In the genomic region with DNA sequence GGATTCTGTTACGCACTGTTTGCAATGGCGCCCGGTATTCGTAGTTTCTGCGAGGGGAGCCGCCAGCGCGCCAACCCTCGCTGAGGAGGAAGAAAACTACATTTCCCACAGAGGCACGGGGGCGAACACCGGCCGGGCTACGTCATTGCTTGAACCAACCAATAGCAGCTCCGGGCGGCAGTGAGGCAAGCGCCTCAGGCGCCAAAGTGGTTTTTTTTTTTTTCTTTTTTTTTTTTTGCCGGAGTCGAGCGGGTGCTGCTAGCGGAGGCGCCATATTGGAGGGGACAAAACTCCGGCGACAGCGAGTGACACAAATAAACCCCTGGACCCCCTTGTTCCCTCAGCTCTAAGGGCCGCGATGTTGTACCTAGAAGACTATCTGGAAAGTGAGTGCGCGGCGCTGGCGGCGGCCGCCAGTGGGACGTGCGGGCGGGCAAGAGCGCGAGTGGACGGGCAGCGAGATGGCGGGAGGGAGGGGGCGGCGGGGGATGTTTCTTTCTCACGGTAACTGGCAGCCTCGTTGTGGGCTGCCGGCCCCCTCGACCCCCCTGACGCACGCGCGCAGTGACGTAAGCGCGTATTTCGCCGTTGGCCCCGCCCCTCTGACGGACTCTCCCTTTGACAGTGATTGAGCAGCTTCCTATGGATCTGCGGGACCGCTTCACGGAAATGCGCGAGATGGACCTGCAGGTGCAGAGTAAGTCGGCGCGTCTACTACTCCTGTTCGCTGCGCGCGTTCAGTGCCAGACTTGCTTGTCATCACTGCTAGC, we compare ENCODE assay signal across 1 cellular context.
TF ChIP-seq lines count a peak whose summit lies in the region.

A gene with protein sequence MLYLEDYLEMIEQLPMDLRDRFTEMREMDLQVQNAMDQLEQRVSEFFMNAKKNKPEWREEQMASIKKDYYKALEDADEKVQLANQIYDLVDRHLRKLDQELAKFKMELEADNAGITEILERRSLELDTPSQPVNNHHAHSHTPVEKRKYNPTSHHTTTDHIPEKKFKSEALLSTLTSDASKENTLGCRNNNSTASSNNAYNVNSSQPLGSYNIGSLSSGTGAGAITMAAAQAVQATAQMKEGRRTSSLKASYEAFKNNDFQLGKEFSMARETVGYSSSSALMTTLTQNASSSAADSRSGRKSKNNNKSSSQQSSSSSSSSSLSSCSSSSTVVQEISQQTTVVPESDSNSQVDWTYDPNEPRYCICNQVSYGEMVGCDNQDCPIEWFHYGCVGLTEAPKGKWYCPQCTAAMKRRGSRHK (plus strand): TSS at position 239 of the 770 bp plus-strand sequence. CDS start 120 bp downstream, at position 359.

TF ChIP-seq in HEK293, 187 proteins besides CTCF, POLR2A, EP300 and RAD21 (continued from another document and continues in another):
- TF ChIP-seq, protein P1, sequence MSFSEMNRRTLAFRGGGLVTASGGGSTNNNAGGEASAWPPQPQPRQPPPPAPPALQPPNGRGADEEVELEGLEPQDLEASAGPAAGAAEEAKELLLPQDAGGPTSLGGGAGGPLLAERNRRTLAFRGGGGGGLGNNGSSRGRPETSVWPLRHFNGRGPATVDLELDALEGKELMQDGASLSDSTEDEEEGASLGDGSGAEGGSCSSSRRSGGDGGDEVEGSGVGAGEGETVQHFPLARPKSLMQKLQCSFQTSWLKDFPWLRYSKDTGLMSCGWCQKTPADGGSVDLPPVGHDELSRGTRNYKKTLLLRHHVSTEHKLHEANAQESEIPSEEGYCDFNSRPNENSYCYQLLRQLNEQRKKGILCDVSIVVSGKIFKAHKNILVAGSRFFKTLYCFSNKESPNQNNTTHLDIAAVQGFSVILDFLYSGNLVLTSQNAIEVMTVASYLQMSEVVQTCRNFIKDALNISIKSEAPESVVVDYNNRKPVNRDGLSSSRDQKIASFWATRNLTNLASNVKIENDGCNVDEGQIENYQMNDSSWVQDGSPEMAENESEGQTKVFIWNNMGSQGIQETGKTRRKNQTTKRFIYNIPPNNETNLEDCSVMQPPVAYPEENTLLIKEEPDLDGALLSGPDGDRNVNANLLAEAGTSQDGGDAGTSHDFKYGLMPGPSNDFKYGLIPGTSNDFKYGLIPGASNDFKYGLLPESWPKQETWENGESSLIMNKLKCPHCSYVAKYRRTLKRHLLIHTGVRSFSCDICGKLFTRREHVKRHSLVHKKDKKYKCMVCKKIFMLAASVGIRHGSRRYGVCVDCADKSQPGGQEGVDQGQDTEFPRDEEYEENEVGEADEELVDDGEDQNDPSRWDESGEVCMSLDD (tag by site-specific recombination; IDR thresholded peaks at IDR 0.05): no peak
- TF ChIP-seq, protein P2, sequence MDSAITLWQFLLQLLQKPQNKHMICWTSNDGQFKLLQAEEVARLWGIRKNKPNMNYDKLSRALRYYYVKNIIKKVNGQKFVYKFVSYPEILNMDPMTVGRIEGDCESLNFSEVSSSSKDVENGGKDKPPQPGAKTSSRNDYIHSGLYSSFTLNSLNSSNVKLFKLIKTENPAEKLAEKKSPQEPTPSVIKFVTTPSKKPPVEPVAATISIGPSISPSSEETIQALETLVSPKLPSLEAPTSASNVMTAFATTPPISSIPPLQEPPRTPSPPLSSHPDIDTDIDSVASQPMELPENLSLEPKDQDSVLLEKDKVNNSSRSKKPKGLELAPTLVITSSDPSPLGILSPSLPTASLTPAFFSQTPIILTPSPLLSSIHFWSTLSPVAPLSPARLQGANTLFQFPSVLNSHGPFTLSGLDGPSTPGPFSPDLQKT (IDR thresholded peaks at IDR 0.05; ENCODE audit: borderline replicate concordance, low read depth, low read length): no peak
- TF ChIP-seq ZNF76 (tag by site-specific recombination; IDR thresholded peaks at IDR 0.05; ENCODE audit: borderline replicate concordance, low read depth): peak; percentile 97
- TF ChIP-seq, protein P3, sequence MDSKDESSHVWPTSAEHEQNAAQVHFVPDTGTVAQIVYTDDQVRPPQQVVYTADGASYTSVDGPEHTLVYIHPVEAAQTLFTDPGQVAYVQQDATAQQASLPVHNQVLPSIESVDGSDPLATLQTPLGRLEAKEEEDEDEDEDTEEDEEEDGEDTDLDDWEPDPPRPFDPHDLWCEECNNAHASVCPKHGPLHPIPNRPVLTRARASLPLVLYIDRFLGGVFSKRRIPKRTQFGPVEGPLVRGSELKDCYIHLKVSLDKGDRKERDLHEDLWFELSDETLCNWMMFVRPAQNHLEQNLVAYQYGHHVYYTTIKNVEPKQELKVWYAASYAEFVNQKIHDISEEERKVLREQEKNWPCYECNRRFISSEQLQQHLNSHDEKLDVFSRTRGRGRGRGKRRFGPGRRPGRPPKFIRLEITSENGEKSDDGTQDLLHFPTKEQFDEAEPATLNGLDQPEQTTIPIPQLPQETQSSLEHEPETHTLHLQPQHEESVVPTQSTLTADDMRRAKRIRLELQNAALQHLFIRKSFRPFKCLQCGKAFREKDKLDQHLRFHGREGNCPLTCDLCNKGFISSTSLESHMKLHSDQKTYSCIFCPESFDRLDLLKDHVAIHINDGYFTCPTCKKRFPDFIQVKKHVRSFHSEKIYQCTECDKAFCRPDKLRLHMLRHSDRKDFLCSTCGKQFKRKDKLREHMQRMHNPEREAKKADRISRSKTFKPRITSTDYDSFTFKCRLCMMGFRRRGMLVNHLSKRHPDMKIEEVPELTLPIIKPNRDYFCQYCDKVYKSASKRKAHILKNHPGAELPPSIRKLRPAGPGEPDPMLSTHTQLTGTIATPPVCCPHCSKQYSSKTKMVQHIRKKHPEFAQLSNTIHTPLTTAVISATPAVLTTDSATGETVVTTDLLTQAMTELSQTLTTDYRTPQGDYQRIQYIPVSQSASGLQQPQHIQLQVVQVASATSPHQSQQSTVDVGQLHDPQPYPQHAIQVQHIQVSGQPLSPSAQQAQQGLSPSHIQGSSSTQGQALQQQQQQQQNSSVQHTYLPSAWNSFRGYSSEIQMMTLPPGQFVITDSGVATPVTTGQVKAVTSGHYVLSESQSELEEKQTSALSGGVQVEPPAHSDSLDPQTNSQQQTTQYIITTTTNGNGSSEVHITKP (tag by site-specific recombination; IDR thresholded peaks at IDR 0.05): no peak
- TF ChIP-seq ZNF133 (tag by site-specific recombination; IDR thresholded peaks at IDR 0.05): no peak
- no peak; the same call in 1 of the 2 replicates for TF ChIP-seq ZBTB8A (tag by site-specific recombination; IDR thresholded peaks at IDR 0.05)
- TF ChIP-seq OSR2 (tag by site-specific recombination; IDR thresholded peaks at IDR 0.05): 0 out of 2 replicates have a peak, but pooled peaks have one; percentile 22
- no peak for TF ChIP-seq ZNF654 (tag by site-specific recombination; IDR thresholded peaks at IDR 0.05; ENCODE audit: low read depth)
- TF ChIP-seq, protein P4, sequence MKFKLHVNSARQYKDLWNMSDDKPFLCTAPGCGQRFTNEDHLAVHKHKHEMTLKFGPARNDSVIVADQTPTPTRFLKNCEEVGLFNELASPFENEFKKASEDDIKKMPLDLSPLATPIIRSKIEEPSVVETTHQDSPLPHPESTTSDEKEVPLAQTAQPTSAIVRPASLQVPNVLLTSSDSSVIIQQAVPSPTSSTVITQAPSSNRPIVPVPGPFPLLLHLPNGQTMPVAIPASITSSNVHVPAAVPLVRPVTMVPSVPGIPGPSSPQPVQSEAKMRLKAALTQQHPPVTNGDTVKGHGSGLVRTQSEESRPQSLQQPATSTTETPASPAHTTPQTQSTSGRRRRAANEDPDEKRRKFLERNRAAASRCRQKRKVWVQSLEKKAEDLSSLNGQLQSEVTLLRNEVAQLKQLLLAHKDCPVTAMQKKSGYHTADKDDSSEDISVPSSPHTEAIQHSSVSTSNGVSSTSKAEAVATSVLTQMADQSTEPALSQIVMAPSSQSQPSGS (tag by site-specific recombination; IDR thresholded peaks at IDR 0.05; ENCODE audit: low read depth): peak; percentile 94
- no peak for TF ChIP-seq ZNF350 (tag by site-specific recombination; IDR thresholded peaks at IDR 0.05)
- peak; percentile 18; the same call in 1 of the 2 replicates for TF ChIP-seq PRDM1 (tag by site-specific recombination; IDR thresholded peaks at IDR 0.05)
- TF ChIP-seq ZNF777 (tag by site-specific recombination; IDR thresholded peaks at IDR 0.05; ENCODE audit: borderline replicate concordance): no peak
- TF ChIP-seq GLI2 (tag by site-specific recombination; IDR thresholded peaks at IDR 0.05; ENCODE audit: borderline replicate concordance, low read depth): no peak; the same call in 1 of the 2 replicates
- no peak for TF ChIP-seq MYNN (tag by site-specific recombination; IDR thresholded peaks at IDR 0.05; ENCODE audit: borderline replicate concordance)
- TF ChIP-seq ZNF600 (tag by site-specific recombination; IDR thresholded peaks at IDR 0.05): peak; percentile 99
- no peak for TF ChIP-seq ZBTB48 (tag by site-specific recombination; IDR thresholded peaks at IDR 0.05)
- TF ChIP-seq, protein P5, sequence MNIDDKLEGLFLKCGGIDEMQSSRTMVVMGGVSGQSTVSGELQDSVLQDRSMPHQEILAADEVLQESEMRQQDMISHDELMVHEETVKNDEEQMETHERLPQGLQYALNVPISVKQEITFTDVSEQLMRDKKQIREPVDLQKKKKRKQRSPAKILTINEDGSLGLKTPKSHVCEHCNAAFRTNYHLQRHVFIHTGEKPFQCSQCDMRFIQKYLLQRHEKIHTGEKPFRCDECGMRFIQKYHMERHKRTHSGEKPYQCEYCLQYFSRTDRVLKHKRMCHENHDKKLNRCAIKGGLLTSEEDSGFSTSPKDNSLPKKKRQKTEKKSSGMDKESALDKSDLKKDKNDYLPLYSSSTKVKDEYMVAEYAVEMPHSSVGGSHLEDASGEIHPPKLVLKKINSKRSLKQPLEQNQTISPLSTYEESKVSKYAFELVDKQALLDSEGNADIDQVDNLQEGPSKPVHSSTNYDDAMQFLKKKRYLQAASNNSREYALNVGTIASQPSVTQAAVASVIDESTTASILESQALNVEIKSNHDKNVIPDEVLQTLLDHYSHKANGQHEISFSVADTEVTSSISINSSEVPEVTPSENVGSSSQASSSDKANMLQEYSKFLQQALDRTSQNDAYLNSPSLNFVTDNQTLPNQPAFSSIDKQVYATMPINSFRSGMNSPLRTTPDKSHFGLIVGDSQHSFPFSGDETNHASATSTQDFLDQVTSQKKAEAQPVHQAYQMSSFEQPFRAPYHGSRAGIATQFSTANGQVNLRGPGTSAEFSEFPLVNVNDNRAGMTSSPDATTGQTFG (tag by site-specific recombination; IDR thresholded peaks at IDR 0.05; ENCODE audit: borderline replicate concordance): no peak
- no peak for TF ChIP-seq ZNF776 (tag by site-specific recombination; IDR thresholded peaks at IDR 0.05; ENCODE audit: borderline replicate concordance)
- TF ChIP-seq ZNF2 (tag by site-specific recombination; IDR thresholded peaks at IDR 0.05): 0 out of 2 replicates have a peak, but pooled peaks have one; percentile 62
- peak; percentile 76 for TF ChIP-seq ZNF335 (tag by site-specific recombination; conservative IDR thresholded peaks at IDR 0.05)
- TF ChIP-seq HOXA7 (CRISPR knock-in tag; IDR thresholded peaks at IDR 0.05; ENCODE audit: borderline replicate concordance): no peak
- no peak for TF ChIP-seq ZBTB1 (tag by site-specific recombination; IDR thresholded peaks at IDR 0.05)
- TF ChIP-seq TCF7L2 (IDR thresholded peaks at IDR 0.05; ENCODE audit: borderline replicate concordance, low read depth, low read length): no peak
- TF ChIP-seq ZNF549 (tag by site-specific recombination; IDR thresholded peaks at IDR 0.05): no peak
- no peak for TF ChIP-seq ZNF157 (tag by site-specific recombination; IDR thresholded peaks at IDR 0.05)
- TF ChIP-seq KLF9 (tag by site-specific recombination; IDR thresholded peaks at IDR 0.05; ENCODE audit: low read depth): peak; percentile 53; the same call in 1 of the 2 replicates
- TF ChIP-seq SCRT1 (tag by site-specific recombination; IDR thresholded peaks at IDR 0.05; ENCODE audit: borderline replicate concordance): no peak
- TF ChIP-seq ZNF223 (tag by site-specific recombination; IDR thresholded peaks at IDR 0.05): no peak
- TF ChIP-seq ZNF791 (tag by site-specific recombination; IDR thresholded peaks at IDR 0.05): no peak
- TF ChIP-seq, protein P6, sequence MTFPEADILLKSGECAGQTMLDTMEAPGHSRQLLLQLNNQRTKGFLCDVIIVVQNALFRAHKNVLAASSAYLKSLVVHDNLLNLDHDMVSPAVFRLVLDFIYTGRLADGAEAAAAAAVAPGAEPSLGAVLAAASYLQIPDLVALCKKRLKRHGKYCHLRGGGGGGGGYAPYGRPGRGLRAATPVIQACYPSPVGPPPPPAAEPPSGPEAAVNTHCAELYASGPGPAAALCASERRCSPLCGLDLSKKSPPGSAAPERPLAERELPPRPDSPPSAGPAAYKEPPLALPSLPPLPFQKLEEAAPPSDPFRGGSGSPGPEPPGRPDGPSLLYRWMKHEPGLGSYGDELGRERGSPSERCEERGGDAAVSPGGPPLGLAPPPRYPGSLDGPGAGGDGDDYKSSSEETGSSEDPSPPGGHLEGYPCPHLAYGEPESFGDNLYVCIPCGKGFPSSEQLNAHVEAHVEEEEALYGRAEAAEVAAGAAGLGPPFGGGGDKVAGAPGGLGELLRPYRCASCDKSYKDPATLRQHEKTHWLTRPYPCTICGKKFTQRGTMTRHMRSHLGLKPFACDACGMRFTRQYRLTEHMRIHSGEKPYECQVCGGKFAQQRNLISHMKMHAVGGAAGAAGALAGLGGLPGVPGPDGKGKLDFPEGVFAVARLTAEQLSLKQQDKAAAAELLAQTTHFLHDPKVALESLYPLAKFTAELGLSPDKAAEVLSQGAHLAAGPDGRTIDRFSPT (tag by site-specific recombination; IDR thresholded peaks at IDR 0.05): peak; percentile 86
- no peak for TF ChIP-seq ZNF544 (tag by site-specific recombination; IDR thresholded peaks at IDR 0.05)
- TF ChIP-seq, protein P7, sequence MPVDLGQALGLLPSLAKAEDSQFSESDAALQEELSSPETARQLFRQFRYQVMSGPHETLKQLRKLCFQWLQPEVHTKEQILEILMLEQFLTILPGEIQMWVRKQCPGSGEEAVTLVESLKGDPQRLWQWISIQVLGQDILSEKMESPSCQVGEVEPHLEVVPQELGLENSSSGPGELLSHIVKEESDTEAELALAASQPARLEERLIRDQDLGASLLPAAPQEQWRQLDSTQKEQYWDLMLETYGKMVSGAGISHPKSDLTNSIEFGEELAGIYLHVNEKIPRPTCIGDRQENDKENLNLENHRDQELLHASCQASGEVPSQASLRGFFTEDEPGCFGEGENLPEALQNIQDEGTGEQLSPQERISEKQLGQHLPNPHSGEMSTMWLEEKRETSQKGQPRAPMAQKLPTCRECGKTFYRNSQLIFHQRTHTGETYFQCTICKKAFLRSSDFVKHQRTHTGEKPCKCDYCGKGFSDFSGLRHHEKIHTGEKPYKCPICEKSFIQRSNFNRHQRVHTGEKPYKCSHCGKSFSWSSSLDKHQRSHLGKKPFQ (tag by site-specific recombination; IDR thresholded peaks at IDR 0.05): no peak
- no peak for TF ChIP-seq ZNF837 (tag by site-specific recombination; IDR thresholded peaks at IDR 0.05)
- TF ChIP-seq ZNF521 (tag by site-specific recombination; IDR thresholded peaks at IDR 0.05): no peak
- TF ChIP-seq, protein P8, sequence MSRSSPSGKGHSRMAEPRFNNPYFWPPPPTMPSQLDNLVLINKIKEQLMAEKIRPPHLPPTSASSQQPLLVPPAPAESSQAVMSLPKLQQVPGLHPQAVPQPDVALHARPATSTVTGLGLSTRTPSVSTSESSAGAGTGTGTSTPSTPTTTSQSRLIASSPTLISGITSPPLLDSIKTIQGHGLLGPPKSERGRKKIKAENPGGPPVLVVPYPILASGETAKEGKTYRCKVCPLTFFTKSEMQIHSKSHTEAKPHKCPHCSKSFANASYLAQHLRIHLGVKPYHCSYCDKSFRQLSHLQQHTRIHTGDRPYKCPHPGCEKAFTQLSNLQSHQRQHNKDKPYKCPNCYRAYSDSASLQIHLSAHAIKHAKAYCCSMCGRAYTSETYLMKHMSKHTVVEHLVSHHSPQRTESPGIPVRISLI (tag by site-specific recombination; IDR thresholded peaks at IDR 0.05): peak; percentile 100
